In the genomic region with DNA sequence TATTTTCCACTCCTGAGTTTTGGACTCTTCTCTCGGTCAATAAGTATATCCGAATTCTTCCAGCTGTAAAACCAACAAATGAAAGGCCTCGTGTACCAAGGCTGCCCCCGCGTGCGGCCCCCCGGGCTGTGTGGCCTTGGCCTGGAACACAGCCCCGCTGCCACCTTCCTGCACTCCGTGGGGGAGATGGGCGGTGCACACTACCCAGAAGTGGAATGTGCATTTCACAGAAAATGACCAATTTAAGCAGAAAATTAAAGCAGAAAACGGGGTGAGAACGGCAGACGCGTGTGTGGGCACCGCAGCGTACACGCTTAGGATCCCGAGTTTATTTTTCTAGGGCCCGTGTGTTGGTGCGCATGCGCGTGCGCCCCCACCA, we compare ENCODE assay signal across 11 cellular contexts. TPM values are rescaled to one million over a fixed set of nuclear protein-coding genes. Genes with fewer than 3 reads are reported as not detected.
DNase-seq lines count a peak whose midpoint lies in the region; ATAC-seq and TF ChIP-seq lines count a peak whose summit lies in the region.
"Had no signal": no experiment of that assay in that cellular context is flagged by ENCODE, and none has a peak within 500 bp of the region (broad histone marks: within the 10 kb centered on the region; RNA-seq: fewer than 3 reads in every experiment).

No MANE protein-coding gene starts in this region.

- dilution Hi-C loops in mammary epithelial cell (cut with HindIII; ENCODE audit: low sequenced_read_pairs), result no loop called here

- H3K4me2 ChIP-seq in mammary epithelial cell (ENCODE audit: insufficient read depth, low read depth, low read length), result peak overlapping the region; percentile 84

- DNase-seq in activated T-cell treated with anti-CD3 and anti-CD28 coated beads, Interleukin-2, amount 50 U/mL, for 24 hours, result no peak
- no peak for DNase-seq in activated T-cell treated with anti-CD3 and anti-CD28 coated beads, Interleukin-2, amount 50 U/mL, for 48 hours
- no peak for DNase-seq in mammary epithelial cell
- DNase-seq in naive B cell, result no peak
- no peak for DNase-seq in suprapubic skin (ENCODE audit: low spot score in 2 of 2)
- no peak for DNase-seq in AG08395 (ENCODE audit: low spot score)
- no peak for DNase-seq in NCI-H1694 (lab: John Stamatoyannopoulos, UW)
- no peak for DNase-seq in globus pallidus (ENCODE audit: low spot score)
- DNase-seq: dermis blood vessel endothelial cell; NCI-H2107; stimulated activated CD4-positive, alpha-beta T cell treated with anti-CD3 and anti-CD28 coated beads, Interleukin-2, amount 100 ng/mL, for 48 hours had no signal

- intact Hi-C loops in mammary epithelial cell (cut with micrococcal nuclease), result no loop called here

- H3K36me3 Mint-ChIP-seq in activated T-cell treated with anti-CD3 and anti-CD28 coated beads, Interleukin-2, amount 50 U/mL, for 24 hours (ENCODE audit: low read depth), result no peaks in the 10 kb centered on the region
- no peaks in the 10 kb centered on the region for H3K36me3 Mint-ChIP-seq in naive B cell

- peak overlapping the region; percentile 67 for H3K4me3 Mint-ChIP-seq in activated T-cell treated with anti-CD3 and anti-CD28 coated beads, Interleukin-2, amount 50 U/mL, for 24 hours
- peak overlapping the region in 6 of 8 donors; percentile 58 to 86 (median 78) for H3K4me3 Mint-ChIP-seq in naive B cell

- no peaks in the 10 kb centered on the region for H3K9me3 Mint-ChIP-seq in activated T-cell treated with anti-CD3 and anti-CD28 coated beads, Interleukin-2, amount 50 U/mL, for 24 hours
- H3K9me3 Mint-ChIP-seq in naive B cell, result peaks cover 0 to 3% (median 0%) of the 10 kb centered on the region in 7 donors

- peak overlapping the region; percentile 91 for H2AFZ ChIP-seq in mammary epithelial cell (ENCODE audit: low read depth, low read length)

- H4K20me1 ChIP-seq in mammary epithelial cell (ENCODE audit: insufficient read depth, low read length), result no peaks in the 10 kb centered on the region

- H3K79me2 ChIP-seq in mammary epithelial cell (ENCODE audit: insufficient read depth, low read length), result no peaks in the 10 kb centered on the region

- CTCF ChIA-PET in mammary epithelial cell (lab: Charles Lee; ENCODE audit: low non-redundant PET), result no interaction called here

- TF ChIP-seq EP300 in suprapubic skin (IDR thresholded peaks at IDR 0.05), result no peak

- H3K4me1 ChIP-seq in mammary epithelial cell (ENCODE audit: insufficient read depth, low read length) (peaks cover 11% of the 10 kb centered on the region), suprapubic skin (peaks cover 24% of the 10 kb centered on the region)

- H3K27me3 ChIP-seq in mammary epithelial cell (ENCODE audit: insufficient read depth, low read length) (no peaks in the 10 kb centered on the region), suprapubic skin (peaks cover 14% of the 10 kb centered on the region)

- BruUV-seq in mammary epithelial cell (replicated peaks; lab: Mats Ljungman, UMichigan), result no TSS peak

- TF ChIP-seq CTCF in mammary epithelial cell (conservative IDR thresholded peaks at IDR 0.05 in 1 of 2, IDR thresholded peaks at IDR 0.05 in 1 of 2; ENCODE audit: extremely low read depth in 1 of 2, insufficient read depth in 1 of 2, low read depth in 1 of 2, low read length in 2 of 2), result no peak
- no peak for TF ChIP-seq CTCF in suprapubic skin (IDR thresholded peaks at IDR 0.05)

- H3K9me3 ChIP-seq in mammary epithelial cell (replicated peaks; ENCODE audit: insufficient read depth, low read length) (no peaks in the 10 kb centered on the region), suprapubic skin (no peaks in the 10 kb centered on the region)

- H3K4me3 ChIP-seq in mammary epithelial cell (replicated peaks in 1 of 3; ENCODE audit: insufficient read depth in 1 of 3, low read depth in 2 of 3, low read length in 3 of 3), result no peak overlapping the region
- H3K4me3 ChIP-seq in suprapubic skin, result peak overlapping the region; percentile 49

- in situ Hi-C loops in mammary epithelial cell (cut with MboI; ENCODE audit: low sequenced_read_pairs in 2 of 2), result no loop called here

- H3K4me1 Mint-ChIP-seq in activated T-cell treated with anti-CD3 and anti-CD28 coated beads, Interleukin-2, amount 50 U/mL, for 24 hours (ENCODE audit: low read depth), result peaks cover 12% of the 10 kb centered on the region
- peaks cover 7 to 19% (median 14%) of the 10 kb centered on the region in 3 donors for H3K4me1 Mint-ChIP-seq in naive B cell

- H3K27ac Mint-ChIP-seq in activated T-cell treated with anti-CD3 and anti-CD28 coated beads, Interleukin-2, amount 50 U/mL, for 24 hours, result no peak overlapping the region
- H3K27ac Mint-ChIP-seq in naive B cell, result no peak overlapping the region

- no peak for ATAC-seq in naive B cell (ENCODE audit: low read depth in 2 of 2)

- TF ChIP-seq POLR2A in suprapubic skin (IDR thresholded peaks at IDR 0.05), result no peak

- H3K27ac ChIP-seq in mammary epithelial cell (ENCODE audit: insufficient read depth, low read depth, low read length) (no peak overlapping the region), suprapubic skin (peak overlapping the region; percentile 76)

- H3K9ac ChIP-seq in mammary epithelial cell (ENCODE audit: insufficient read depth, low read length), result no peak overlapping the region

- peaks cover 40% of the 10 kb centered on the region for H3K27me3 Mint-ChIP-seq in activated T-cell treated with anti-CD3 and anti-CD28 coated beads, Interleukin-2, amount 50 U/mL, for 24 hours
- peaks cover 35 to 47% (median 45%) of the 10 kb centered on the region in 3 donors for H3K27me3 Mint-ChIP-seq in naive B cell

- no peaks in the 10 kb centered on the region for H3K36me3 ChIP-seq in mammary epithelial cell (ENCODE audit: insufficient read depth, low read length)
- H3K36me3 ChIP-seq in suprapubic skin, result no peaks in the 10 kb centered on the region

- WGBS in mammary epithelial cell (ENCODE audit: low coverage, missing lambda C conversion rate), result 100% methylated on average over 8 of the region's 23 CpGs
- WGBS in suprapubic skin, result 79% methylated on average over 23 of the region's 23 CpGs

RNA-seq across cellular contexts. Expression of gene ZNF516, which starts 34.4 kb away (rescaled TPM):
- total RNA-seq in mammary epithelial cell, result 10 to 100 TPM; 27.2 to 36.0 TPM
- 7.5 TPM for polyA plus RNA-seq in mammary epithelial cell
- polyA minus RNA-seq in mammary epithelial cell, result 10.3 TPM
- 1 to 10 TPM; 1.7 to 7.5 (median 4.8) TPM for polyA plus RNA-seq in naive B cell (ENCODE audit: low read depth in 6 of 6)
- 10 to 100 TPM; 20.5 to 55.4 (median 22.4) TPM for total RNA-seq in suprapubic skin
